ENCODE assay signal across 8 cellular contexts in the genomic region with DNA sequence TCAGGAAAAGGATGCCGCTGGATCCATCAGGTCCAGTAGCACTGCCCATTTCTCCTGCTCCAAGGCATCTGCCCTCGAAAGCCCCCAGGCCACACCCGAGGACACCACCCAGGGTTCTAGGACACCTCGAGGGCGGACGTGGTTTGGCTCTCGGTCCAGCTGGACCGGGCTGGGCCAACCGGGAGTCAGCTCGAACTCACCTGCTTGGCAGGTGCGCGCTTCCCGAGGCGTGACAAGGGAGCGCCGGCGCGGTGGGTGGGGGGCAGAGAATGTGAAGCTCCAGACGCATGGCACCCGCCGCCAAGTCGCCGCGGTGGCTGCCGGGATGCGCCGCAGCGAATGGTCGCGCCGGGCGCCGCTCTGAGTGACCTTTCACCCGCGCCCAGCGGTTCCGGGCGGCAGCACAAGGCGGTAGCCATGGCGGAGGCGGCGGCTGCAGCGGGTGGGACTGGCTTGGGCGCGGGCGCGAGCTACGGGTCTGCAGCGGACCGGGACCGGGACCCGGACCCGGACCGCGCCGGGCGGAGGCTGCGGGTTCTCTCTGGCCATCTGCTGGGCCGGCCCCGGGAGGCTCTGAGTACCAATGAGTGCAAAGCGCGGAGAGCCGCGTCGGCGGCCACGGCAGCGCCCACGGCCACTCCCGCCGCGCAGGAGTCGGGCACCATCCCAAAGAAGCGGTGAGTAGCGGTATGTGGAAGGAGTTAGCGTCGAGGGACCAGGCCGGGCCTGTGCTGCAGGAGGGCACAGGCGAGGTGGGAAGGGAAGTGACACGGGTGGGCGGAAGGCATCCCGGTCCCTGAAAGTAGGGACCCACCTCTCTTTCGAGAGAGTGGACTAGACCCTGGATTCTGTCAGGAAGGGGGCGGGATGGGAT. TPM values are rescaled to one million over a fixed set of nuclear protein-coding genes. Genes with fewer than 3 reads are reported as not detected.
DNase-seq lines count a peak whose midpoint lies in the region; ATAC-seq and TF ChIP-seq lines count a peak whose summit lies in the region.

A gene (plus strand): TSS at position 401 of the 874 bp plus-strand sequence. CDS start 17 bp downstream, at position 418.

- H3K9me3 ChIP-seq in ES-I3 (ENCODE audit: control insufficient read depth, insufficient read depth, low read length) (no peaks in the 10 kb centered on the region), parathyroid adenoma (ENCODE audit: control insufficient read depth, low read length) (no peaks in the 10 kb centered on the region), tibial artery (no peaks in the 10 kb centered on the region)

- no peaks in the 10 kb centered on the region for H3K27me3 Mint-ChIP-seq in activated naive CD4-positive, alpha-beta T cell treated with anti-CD3 and anti-CD28 coated beads, Interleukin-2, amount 50 U/mL, for 24 hours

- peak within 1 kb of the TSS; percentile 83 for H3K4me2 ChIP-seq in parathyroid adenoma (ENCODE audit: low read length)

- H3K4me1 ChIP-seq in ES-I3 (ENCODE audit: insufficient read depth, low read length) (peaks cover 16% of the 10 kb centered on the region), parathyroid adenoma (peaks cover 12% of the 10 kb centered on the region), tibial artery (peaks cover 0 to 25% (median 13%) of the 10 kb centered on the region in 4 donors)

- peak within 1 kb of the TSS; percentile 94 for H3K9ac ChIP-seq in ES-I3 (ENCODE audit: low read depth, low read length)
- H3K9ac ChIP-seq in parathyroid adenoma: peak within 1 kb of the TSS; percentile 30

- no peaks in the 10 kb centered on the region for H3K9me3 Mint-ChIP-seq in activated naive CD4-positive, alpha-beta T cell treated with anti-CD3 and anti-CD28 coated beads, Interleukin-2, amount 50 U/mL, for 24 hours

- H3K4me1 Mint-ChIP-seq in activated naive CD4-positive, alpha-beta T cell treated with anti-CD3 and anti-CD28 coated beads, Interleukin-2, amount 50 U/mL, for 24 hours: peaks cover 52% of the 10 kb centered on the region

- TF ChIP-seq CTCF in parathyroid adenoma (IDR thresholded peaks at IDR 0.05): no peak
- TF ChIP-seq CTCF in tibial artery (IDR thresholded peaks at IDR 0.05): peak; percentile 18 to 42

- H3K4me3 Mint-ChIP-seq in activated naive CD4-positive, alpha-beta T cell treated with anti-CD3 and anti-CD28 coated beads, Interleukin-2, amount 50 U/mL, for 24 hours: peak within 1 kb of the TSS; percentile 97

- H2AFZ ChIP-seq in parathyroid adenoma: peak within 1 kb of the TSS; percentile 97

- H3K36me3 ChIP-seq in ES-I3 (ENCODE audit: insufficient read depth, low read length): no peaks in the 10 kb centered on the region
- no peaks in the 10 kb centered on the region for H3K36me3 ChIP-seq in parathyroid adenoma (ENCODE audit: control insufficient read depth, insufficient read depth, low read length)
- no peaks in the 10 kb centered on the region for H3K36me3 ChIP-seq in tibial artery

- H3K27me3 ChIP-seq in parathyroid adenoma (ENCODE audit: control insufficient read depth, insufficient read depth, low read length) (no peaks in the 10 kb centered on the region), tibial artery (no peaks in the 10 kb centered on the region)

- ATAC-seq in SK-N-SH treated with all-trans-retinoic acid at 6 μM for 48 hours: peak; percentile 86
- ATAC-seq in Right ventricle myocardium inferior: peak; percentile 96

- DNase-seq in H4 (ENCODE audit: low spot score): peak; percentile 56
- peak; percentile 71 for DNase-seq in LHCN-M2 (ENCODE audit: low read depth)
- DNase-seq in Right ventricle myocardium inferior (ENCODE audit: missing footprints): peak; percentile 95
- peak; percentile 64 to 84 for DNase-seq in tibial artery

- H3K36me3 Mint-ChIP-seq in activated naive CD4-positive, alpha-beta T cell treated with anti-CD3 and anti-CD28 coated beads, Interleukin-2, amount 50 U/mL, for 24 hours: peaks cover 8% of the 10 kb centered on the region

- peak within 1 kb of the TSS; percentile 54 for H3K27ac ChIP-seq in parathyroid adenoma
- peak within 1 kb of the TSS; percentile 70 to 78 for H3K27ac ChIP-seq in tibial artery

- intact Hi-C loops in Right ventricle myocardium inferior (cut with DNase I): loop anchor here (10.0 kb wide), 1 partner anchor 128 kb away; a partner anchor contains a TSS
- intact Hi-C loops in tibial artery (cut with DNase I; ENCODE audit: low total_unique reads): no loop called here

- peak within 1 kb of the TSS; percentile 70 for H3K4me3 ChIP-seq in parathyroid adenoma (ENCODE audit: low read depth, low read length)
- peak within 1 kb of the TSS; percentile 72 to 85 for H3K4me3 ChIP-seq in tibial artery

- peak within 1 kb of the TSS; percentile 98 for H3K27ac Mint-ChIP-seq in activated naive CD4-positive, alpha-beta T cell treated with anti-CD3 and anti-CD28 coated beads, Interleukin-2, amount 50 U/mL, for 24 hours

- peaks cover 21% of the 10 kb centered on the region for H3K79me2 ChIP-seq in parathyroid adenoma

TF ChIP-seq in SK-N-SH treated with all-trans-retinoic acid at 6 μM for 48 hours, 23 proteins besides CTCF, POLR2A, EP300 and RAD21 (continues in another document):
- TF ChIP-seq TCF4 (CRISPR knock-in tag; IDR thresholded peaks at IDR 0.05; ENCODE audit: borderline replicate concordance) (no peak), TOX (CRISPR knock-in tag; IDR thresholded peaks at IDR 0.05; ENCODE audit: borderline replicate concordance) (no peak), ZFP30 (CRISPR knock-in tag; IDR thresholded peaks at IDR 0.05) (no peak), ZFP3 (CRISPR knock-in tag; IDR thresholded peaks at IDR 0.05) (0 out of 2 replicates have a peak, but pooled peaks have one; percentile 54), ARNTL (CRISPR knock-in tag; IDR thresholded peaks at IDR 0.05; ENCODE audit: borderline replicate concordance, low read depth) (no peak), CSDC2 (CRISPR knock-in tag; IDR thresholded peaks at IDR 0.05) (0 out of 2 replicates have a peak, but pooled peaks have one; percentile 50), ISL1 (CRISPR knock-in tag; IDR thresholded peaks at IDR 0.05) (no peak), ZNF8 (CRISPR knock-in tag; IDR thresholded peaks at IDR 0.05) (no peak), GLIS3 (CRISPR knock-in tag; IDR thresholded peaks at IDR 0.05) (no peak)
- TF ChIP-seq, protein P1, sequence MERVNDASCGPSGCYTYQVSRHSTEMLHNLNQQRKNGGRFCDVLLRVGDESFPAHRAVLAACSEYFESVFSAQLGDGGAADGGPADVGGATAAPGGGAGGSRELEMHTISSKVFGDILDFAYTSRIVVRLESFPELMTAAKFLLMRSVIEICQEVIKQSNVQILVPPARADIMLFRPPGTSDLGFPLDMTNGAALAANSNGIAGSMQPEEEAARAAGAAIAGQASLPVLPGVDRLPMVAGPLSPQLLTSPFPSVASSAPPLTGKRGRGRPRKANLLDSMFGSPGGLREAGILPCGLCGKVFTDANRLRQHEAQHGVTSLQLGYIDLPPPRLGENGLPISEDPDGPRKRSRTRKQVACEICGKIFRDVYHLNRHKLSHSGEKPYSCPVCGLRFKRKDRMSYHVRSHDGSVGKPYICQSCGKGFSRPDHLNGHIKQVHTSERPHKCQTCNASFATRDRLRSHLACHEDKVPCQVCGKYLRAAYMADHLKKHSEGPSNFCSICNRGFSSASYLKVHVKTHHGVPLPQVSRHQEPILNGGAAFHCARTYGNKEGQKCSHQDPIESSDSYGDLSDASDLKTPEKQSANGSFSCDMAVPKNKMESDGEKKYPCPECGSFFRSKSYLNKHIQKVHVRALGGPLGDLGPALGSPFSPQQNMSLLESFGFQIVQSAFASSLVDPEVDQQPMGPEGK (CRISPR knock-in tag; IDR thresholded peaks at IDR 0.05; ENCODE audit: borderline replicate concordance): no peak
- TF ChIP-seq, protein P2, sequence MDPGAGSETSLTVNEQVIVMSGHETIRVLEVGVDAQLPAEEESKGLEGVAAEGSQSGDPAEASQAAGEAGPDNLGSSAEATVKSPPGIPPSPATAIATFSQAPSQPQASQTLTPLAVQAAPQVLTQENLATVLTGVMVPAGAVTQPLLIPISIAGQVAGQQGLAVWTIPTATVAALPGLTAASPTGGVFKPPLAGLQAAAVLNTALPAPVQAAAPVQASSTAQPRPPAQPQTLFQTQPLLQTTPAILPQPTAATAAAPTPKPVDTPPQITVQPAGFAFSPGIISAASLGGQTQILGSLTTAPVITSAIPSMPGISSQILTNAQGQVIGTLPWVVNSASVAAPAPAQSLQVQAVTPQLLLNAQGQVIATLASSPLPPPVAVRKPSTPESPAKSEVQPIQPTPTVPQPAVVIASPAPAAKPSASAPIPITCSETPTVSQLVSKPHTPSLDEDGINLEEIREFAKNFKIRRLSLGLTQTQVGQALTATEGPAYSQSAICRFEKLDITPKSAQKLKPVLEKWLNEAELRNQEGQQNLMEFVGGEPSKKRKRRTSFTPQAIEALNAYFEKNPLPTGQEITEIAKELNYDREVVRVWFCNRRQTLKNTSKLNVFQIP (CRISPR knock-in tag; IDR thresholded peaks at IDR 0.05; ENCODE audit: borderline replicate concordance, low read depth): no peak
- TF ChIP-seq, protein P3, sequence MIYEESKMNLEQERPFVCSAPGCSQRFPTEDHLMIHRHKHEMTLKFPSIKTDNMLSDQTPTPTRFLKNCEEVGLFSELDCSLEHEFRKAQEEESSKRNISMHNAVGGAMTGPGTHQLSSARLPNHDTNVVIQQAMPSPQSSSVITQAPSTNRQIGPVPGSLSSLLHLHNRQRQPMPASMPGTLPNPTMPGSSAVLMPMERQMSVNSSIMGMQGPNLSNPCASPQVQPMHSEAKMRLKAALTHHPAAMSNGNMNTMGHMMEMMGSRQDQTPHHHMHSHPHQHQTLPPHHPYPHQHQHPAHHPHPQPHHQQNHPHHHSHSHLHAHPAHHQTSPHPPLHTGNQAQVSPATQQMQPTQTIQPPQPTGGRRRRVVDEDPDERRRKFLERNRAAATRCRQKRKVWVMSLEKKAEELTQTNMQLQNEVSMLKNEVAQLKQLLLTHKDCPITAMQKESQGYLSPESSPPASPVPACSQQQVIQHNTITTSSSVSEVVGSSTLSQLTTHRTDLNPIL (CRISPR knock-in tag; IDR thresholded peaks at IDR 0.05; ENCODE audit: low read depth): no peak

RNA-seq across cellular contexts. Expression of the gene that starts here (rescaled TPM):
- total RNA-seq in H4 (2014; rRNA removed; shearing (Covaris generic)): 52.6 and 54.8 TPM in 2 replicates
- total RNA-seq in LHCN-M2 (2014; rRNA removed) (48.6 and 49.8 TPM in 2 replicates), Right ventricle myocardium inferior (32.3 TPM)
- polyA plus RNA-seq in LHCN-M2 (2012): 16.9 TPM

Comparison
In these comparisons a context has a peak if more than half of its experiments do, and no peak if none do; other contexts are left out.
1. Peak in every context shown above with its lines: DNase-seq, ATAC-seq, H3K4me3 ChIP-seq and H3K27ac ChIP-seq.